Comparison of ENCODE assay signal across 22 cellular contexts in the genomic region with DNA sequence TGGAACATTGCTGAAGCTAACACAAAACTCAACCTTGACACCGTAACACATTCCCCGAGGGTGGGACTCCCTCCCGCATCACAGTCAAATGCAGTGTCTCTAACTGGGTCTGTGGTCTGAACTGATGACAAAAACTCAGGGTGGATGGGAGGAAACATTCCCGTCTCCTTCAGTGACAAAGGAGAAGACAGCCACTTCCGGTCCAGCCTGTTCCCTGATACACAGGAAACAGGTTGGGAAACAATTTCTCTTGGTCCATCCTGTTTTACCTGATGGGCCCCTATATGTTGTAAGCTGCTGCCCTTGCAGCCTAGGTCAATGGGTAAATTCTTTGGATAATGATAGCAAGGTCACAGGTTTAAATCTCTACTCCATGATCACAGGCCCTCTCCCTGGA. TPM values are rescaled to one million over a fixed set of nuclear protein-coding genes. Genes with fewer than 3 reads are reported as not detected.
"Had no signal": no experiment of that assay in that cellular context is flagged by ENCODE, and none has a peak within 500 bp of the region (broad histone marks: within the 10 kb centered on the region; RNA-seq: fewer than 3 reads in every experiment).

No MANE protein-coding gene starts in this region.

- H3K36me3 ChIP-seq: colonic mucosa, gastroesophageal sphincter, left ventricle myocardium inferior, right atrium auricular region had no signal

- H3K4me1 ChIP-seq: colonic mucosa, gastroesophageal sphincter had no signal

- FAIRE-seq: kidney had no signal

- H3K4me3 ChIP-seq: colonic mucosa, gastroesophageal sphincter, left ventricle myocardium inferior, right atrium auricular region, tibial nerve had no signal

- H3K27me3 ChIP-seq: colonic mucosa, gastroesophageal sphincter, right atrium auricular region, tibial nerve had no signal

- DNase-seq: activated CD4-positive, alpha-beta T cell treated with anti-CD3 and anti-CD28 coated beads, Interleukin-2, amount 10 ng/mL, durations not matched to agents 24 days and 14 days; activated CD4-positive, CD25-positive, alpha-beta regulatory T cell; activated CD8-positive, alpha-beta memory T cell treated with anti-CD3 and anti-CD28 coated beads, Interleukin-2, amount 50 U/mL, for 4 hours; activated CD8-positive, alpha-beta T cell treated with anti-CD3 and anti-CD28 coated beads, Interleukin-2, amount 10 ng/mL, durations not matched to agents 7 days and 5 days; activated effector memory CD4-positive, alpha-beta T cell treated with anti-CD3 and anti-CD28 coated beads, Interleukin-2, amount 50 U/mL, for 16 hours; activated T-cell treated with anti-CD3 and anti-CD28 coated beads, Interleukin-2, amount 50 U/mL, for 48 hours; amniotic stem cell; central memory CD4-positive, alpha-beta T cell; colonic mucosa; kidney; left ventricle myocardium inferior; mesenchymal stem cell; nucleus accumbens; stimulated activated CD4-positive, alpha-beta T cell treated with anti-CD3 and anti-CD28 coated beads, Interleukin-4, amount 100 ng/mL, for 24 hours; stimulated activated naive CD4-positive, alpha-beta T cell had no signal

- H3K27ac ChIP-seq: colonic mucosa, gastroesophageal sphincter, left ventricle myocardium inferior, right atrium auricular region, tibial nerve had no signal

- ATAC-seq: activated CD8-positive, alpha-beta T cell treated with anti-CD3 and anti-CD28 coated beads, Interleukin-2, amount 10 ng/mL, durations not matched to agents 7 days and 5 days; activated naive CD4-positive, alpha-beta T cell treated with anti-CD3 and anti-CD28 coated beads, Interleukin-2, amount 50 U/mL, for 72 hours; gastroesophageal sphincter; natural killer cell treated with Interleukin-12 subunit alpha and Interleukin-12 subunit beta and Interleukin-15 and Interleukin-18, amount 100 ng/mL, for 72 hours had no signal

- H3K9me3 ChIP-seq: colonic mucosa, gastroesophageal sphincter, left ventricle myocardium inferior, right atrium auricular region, tibial nerve had no signal

RNA-seq across cellular contexts. Expression of a gene that starts 20.4 kb away (rescaled TPM):
- total RNA-seq: activated CD4-positive, alpha-beta T cell treated with anti-CD3 and anti-CD28 coated beads, Interleukin-2, amount 10 ng/mL, durations not matched to agents 24 days and 14 days; activated CD8-positive, alpha-beta T cell treated with anti-CD3 and anti-CD28 coated beads, Interleukin-2, amount 10 ng/mL, durations not matched to agents 7 days and 5 days; activated naive CD4-positive, alpha-beta T cell treated with anti-CD3 and anti-CD28 coated beads, Interleukin-2, amount 50 U/mL, for 72 hours; colonic mucosa; kidney; natural killer cell treated with Interleukin-12 subunit alpha and Interleukin-12 subunit beta and Interleukin-15 and Interleukin-18, amount 100 ng/mL, for 72 hours; skeletal muscle tissue; tibial nerve had no signal

RNA-seq across cellular contexts. Expression of a gene that starts 41.0 kb away (rescaled TPM):
- total RNA-seq: activated CD4-positive, alpha-beta T cell treated with anti-CD3 and anti-CD28 coated beads, Interleukin-2, amount 10 ng/mL, durations not matched to agents 24 days and 14 days; activated CD8-positive, alpha-beta T cell treated with anti-CD3 and anti-CD28 coated beads, Interleukin-2, amount 10 ng/mL, durations not matched to agents 7 days and 5 days; activated naive CD4-positive, alpha-beta T cell treated with anti-CD3 and anti-CD28 coated beads, Interleukin-2, amount 50 U/mL, for 72 hours; natural killer cell treated with Interleukin-12 subunit alpha and Interleukin-12 subunit beta and Interleukin-15 and Interleukin-18, amount 100 ng/mL, for 72 hours; progenitor cell of endocrine pancreas had no signal
